In the genomic region with DNA sequence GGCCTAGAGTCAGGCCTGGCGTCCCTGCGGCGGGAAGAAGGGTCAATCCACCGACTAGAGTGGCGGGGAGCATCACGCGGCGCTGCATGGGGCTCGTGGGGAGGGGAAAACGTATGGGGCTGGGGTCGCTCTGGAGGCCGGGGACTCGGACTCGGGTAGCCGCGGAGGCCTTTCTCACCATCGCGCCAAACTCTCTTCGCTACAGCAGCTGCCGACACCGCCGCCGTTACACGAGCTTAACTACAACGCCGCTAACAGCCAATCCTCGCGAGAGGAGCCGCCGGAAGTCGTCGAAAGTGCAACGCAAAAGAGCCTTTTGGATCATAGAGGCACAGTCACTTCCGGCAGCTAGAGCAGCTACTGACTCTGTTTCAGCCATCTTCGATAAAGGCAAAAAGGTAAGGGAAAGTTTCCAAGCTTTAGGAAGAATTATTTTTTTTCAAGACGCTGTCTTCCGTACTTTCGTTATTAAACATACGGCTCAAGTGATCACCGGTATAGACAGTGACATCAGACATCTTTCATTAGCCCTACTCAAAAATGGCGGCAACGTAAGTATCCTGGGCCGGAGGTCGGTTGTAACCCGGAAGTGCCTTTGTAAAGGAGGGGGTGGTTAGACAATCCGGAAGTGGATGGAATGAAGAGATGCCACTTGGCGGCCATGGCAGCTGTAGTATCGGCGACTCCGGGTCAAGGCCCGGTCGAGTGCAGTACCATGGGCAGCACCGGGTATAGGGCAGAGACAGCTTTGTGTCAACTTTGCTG, we compare ENCODE assay signal across 1 cellular context.
TF ChIP-seq lines count a peak whose summit lies in the region.

Gene ERH (minus strand): TSS at position 247 of the 765 bp plus-strand sequence. CDS start 66 bp downstream, at position 181.
Gene SLC39A9 (plus strand): TSS at position 640 of the 765 bp plus-strand sequence. CDS start 678 bp downstream, outside the sequence.

TF ChIP-seq in HEK293, 187 proteins besides CTCF, POLR2A, EP300 and RAD21 (continued from another document and continues in another):
- TF ChIP-seq TSHZ1 (tag by site-specific recombination; IDR thresholded peaks at IDR 0.05; ENCODE audit: borderline replicate concordance) (no peak), ZSCAN4 (tag by site-specific recombination; IDR thresholded peaks at IDR 0.05) (no peak), ZNF658 (tag by site-specific recombination; IDR thresholded peaks at IDR 0.05) (no peak), ZNF112 (tag by site-specific recombination; IDR thresholded peaks at IDR 0.05) (no peak), ZNF394 (tag by site-specific recombination; IDR thresholded peaks at IDR 0.05; ENCODE audit: borderline replicate concordance) (peak; percentile 17; the same call in 1 of the 2 replicates), ZNF433 (tag by site-specific recombination; IDR thresholded peaks at IDR 0.05; ENCODE audit: low read depth) (no peak), ZNF19 (tag by site-specific recombination; IDR thresholded peaks at IDR 0.05; ENCODE audit: low read depth) (no peak), ZBTB11 (tag by site-specific recombination; conservative IDR thresholded peaks at IDR 0.05; ENCODE audit: low read depth) (peak; percentile 97), ZNF341 (tag by site-specific recombination; IDR thresholded peaks at IDR 0.05; ENCODE audit: low read depth) (peak; percentile 80), ZNF530 (tag by site-specific recombination; IDR thresholded peaks at IDR 0.05; ENCODE audit: low read depth) (no peak), ZFHX2 (tag by site-specific recombination; conservative IDR thresholded peaks at IDR 0.05) (peak; percentile 45), ZBTB8A (tag by site-specific recombination; IDR thresholded peaks at IDR 0.05) (peak; percentile 58), ZNF37A (tag by site-specific recombination; IDR thresholded peaks at IDR 0.05) (no peak), KLF7 (tag by site-specific recombination; IDR thresholded peaks at IDR 0.05; ENCODE audit: borderline replicate concordance) (no peak), ZNF311 (tag by site-specific recombination; IDR thresholded peaks at IDR 0.05; ENCODE audit: borderline replicate concordance) (no peak), ZNF148 (tag by site-specific recombination; IDR thresholded peaks at IDR 0.05; ENCODE audit: borderline replicate concordance) (no peak), ZNF677 (tag by site-specific recombination; IDR thresholded peaks at IDR 0.05) (no peak), MZF1 (tag by site-specific recombination; IDR thresholded peaks at IDR 0.05; ENCODE audit: borderline replicate concordance) (no peak), PRDM6 (tag by site-specific recombination; IDR thresholded peaks at IDR 0.05) (no peak), ZXDB (tag by site-specific recombination; IDR thresholded peaks at IDR 0.05) (peak; percentile 88), ZNF843 (tag by site-specific recombination; IDR thresholded peaks at IDR 0.05) (no peak), ZNF596 (tag by site-specific recombination; IDR thresholded peaks at IDR 0.05) (no peak), ZNF211 (tag by site-specific recombination; IDR thresholded peaks at IDR 0.05; ENCODE audit: low read depth) (no peak), ZNF292 (tag by site-specific recombination; IDR thresholded peaks at IDR 0.05; ENCODE audit: borderline replicate concordance, low read depth) (no peak)
- TF ChIP-seq, protein P1, sequence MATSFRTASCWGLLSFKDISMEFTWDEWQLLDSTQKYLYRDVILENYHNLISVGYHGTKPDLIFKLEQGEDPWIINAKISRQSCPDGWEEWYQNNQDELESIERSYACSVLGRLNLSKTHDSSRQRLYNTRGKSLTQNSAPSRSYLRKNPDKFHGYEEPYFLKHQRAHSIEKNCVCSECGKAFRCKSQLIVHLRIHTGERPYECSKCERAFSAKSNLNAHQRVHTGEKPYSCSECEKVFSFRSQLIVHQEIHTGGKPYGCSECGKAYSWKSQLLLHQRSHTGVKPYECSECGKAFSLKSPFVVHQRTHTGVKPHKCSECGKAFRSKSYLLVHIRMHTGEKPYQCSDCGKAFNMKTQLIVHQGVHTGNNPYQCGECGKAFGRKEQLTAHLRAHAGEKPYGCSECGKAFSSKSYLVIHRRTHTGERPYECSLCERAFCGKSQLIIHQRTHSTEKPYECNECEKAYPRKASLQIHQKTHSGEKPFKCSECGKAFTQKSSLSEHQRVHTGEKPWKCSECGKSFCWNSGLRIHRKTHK (tag by site-specific recombination; IDR thresholded peaks at IDR 0.05): no peak
- TF ChIP-seq, protein P2, sequence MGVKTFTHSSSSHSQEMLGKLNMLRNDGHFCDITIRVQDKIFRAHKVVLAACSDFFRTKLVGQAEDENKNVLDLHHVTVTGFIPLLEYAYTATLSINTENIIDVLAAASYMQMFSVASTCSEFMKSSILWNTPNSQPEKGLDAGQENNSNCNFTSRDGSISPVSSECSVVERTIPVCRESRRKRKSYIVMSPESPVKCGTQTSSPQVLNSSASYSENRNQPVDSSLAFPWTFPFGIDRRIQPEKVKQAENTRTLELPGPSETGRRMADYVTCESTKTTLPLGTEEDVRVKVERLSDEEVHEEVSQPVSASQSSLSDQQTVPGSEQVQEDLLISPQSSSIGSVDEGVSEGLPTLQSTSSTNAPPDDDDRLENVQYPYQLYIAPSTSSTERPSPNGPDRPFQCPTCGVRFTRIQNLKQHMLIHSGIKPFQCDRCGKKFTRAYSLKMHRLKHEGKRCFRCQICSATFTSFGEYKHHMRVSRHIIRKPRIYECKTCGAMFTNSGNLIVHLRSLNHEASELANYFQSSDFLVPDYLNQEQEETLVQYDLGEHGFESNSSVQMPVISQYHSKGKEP (tag by site-specific recombination; IDR thresholded peaks at IDR 0.05): peak; percentile 67
- TF ChIP-seq, protein P3, sequence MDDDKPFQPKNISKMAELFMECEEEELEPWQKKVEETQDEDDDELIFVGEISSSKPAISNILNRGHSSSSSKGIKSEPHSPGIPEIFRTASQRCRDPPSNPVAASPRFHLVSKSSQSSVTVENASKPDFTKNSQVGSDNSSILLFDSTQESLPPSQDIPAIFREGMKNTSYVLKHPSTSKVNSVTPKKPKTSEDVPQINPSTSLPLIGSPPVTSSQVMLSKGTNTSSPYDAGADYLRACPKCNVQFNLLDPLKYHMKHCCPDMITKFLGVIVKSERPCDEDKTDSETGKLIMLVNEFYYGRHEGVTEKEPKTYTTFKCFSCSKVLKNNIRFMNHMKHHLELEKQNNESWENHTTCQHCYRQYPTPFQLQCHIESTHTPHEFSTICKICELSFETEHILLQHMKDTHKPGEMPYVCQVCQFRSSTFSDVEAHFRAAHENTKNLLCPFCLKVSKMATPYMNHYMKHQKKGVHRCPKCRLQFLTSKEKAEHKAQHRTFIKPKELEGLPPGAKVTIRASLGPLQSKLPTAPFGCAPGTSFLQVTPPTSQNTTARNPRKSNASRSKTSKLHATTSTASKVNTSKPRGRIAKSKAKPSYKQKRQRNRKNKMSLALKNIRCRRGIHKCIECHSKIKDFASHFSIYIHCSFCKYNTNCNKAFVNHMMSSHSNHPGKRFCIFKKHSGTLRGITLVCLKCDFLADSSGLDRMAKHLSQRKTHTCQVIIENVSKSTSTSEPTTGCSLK (tag by site-specific recombination; IDR thresholded peaks at IDR 0.05): no peak
- TF ChIP-seq, protein P4, sequence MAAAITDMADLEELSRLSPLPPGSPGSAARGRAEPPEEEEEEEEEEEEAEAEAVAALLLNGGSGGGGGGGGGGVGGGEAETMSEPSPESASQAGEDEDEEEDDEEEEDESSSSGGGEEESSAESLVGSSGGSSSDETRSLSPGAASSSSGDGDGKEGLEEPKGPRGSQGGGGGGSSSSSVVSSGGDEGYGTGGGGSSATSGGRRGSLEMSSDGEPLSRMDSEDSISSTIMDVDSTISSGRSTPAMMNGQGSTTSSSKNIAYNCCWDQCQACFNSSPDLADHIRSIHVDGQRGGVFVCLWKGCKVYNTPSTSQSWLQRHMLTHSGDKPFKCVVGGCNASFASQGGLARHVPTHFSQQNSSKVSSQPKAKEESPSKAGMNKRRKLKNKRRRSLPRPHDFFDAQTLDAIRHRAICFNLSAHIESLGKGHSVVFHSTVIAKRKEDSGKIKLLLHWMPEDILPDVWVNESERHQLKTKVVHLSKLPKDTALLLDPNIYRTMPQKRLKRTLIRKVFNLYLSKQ (tag by site-specific recombination; IDR thresholded peaks at IDR 0.05; ENCODE audit: borderline replicate concordance): no peak
- TF ChIP-seq, protein P5, sequence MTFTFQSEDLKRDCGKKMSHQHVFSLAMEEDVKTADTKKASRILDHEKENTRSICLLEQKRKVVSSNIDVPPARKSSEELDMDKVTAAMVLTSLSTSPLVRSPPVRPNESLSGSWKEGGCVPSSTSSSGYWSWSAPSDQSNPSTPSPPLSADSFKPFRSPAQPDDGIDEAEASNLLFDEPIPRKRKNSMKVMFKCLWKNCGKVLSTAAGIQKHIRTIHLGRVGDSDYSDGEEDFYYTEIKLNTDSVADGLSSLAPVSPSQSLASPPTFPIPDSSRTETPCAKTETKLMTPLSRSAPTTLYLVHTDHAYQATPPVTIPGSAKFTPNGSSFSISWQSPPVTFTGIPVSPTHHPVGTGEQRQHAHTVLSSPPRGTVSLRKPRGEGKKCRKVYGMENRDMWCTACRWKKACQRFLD (tag by site-specific recombination; IDR thresholded peaks at IDR 0.05): no peak
